In the genomic region with DNA sequence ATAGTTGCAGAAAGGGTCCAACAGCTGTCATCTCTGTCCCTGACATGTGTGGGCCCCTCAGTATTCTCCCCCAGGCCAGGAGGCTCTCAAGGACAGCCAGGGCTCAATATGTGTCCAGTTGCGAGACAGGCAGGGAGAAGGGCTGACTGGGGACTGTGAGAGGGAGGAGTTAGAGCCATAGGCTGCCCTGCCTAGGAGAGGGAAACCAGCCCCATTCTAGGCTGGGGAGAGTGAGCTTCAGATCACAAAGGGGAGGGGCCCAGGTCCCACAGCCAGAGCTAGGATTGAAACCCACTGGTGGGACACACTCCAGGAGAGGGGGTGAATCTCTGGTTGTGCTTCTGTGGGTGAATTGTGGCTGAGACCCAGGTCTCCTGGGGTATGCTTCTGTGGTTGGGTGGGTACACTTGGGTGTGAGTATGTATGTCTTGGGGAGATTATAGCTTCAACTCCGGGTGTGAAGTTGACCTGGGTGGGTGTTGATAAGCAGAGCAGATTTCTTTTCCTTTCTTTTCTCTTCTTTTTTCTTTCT, we compare ENCODE assay signal across 1 cellular context.
TF ChIP-seq lines count a peak whose summit lies in the region.

No MANE protein-coding gene starts in this region.

TF ChIP-seq in WTC11, 78 proteins besides CTCF, POLR2A, EP300 and RAD21 (continued from another document):
- no peak for TF ChIP-seq RELA (CRISPR knock-in tag; IDR thresholded peaks at IDR 0.05; ENCODE audit: borderline replicate concordance)
- no peak for TF ChIP-seq NR3C1 (CRISPR knock-in tag; conservative IDR thresholded peaks at IDR 0.05; ENCODE audit: low read depth)
- TF ChIP-seq ELF4 (CRISPR knock-in tag; IDR thresholded peaks at IDR 0.05; ENCODE audit: low read depth) = no peak
- TF ChIP-seq, protein P1, sequence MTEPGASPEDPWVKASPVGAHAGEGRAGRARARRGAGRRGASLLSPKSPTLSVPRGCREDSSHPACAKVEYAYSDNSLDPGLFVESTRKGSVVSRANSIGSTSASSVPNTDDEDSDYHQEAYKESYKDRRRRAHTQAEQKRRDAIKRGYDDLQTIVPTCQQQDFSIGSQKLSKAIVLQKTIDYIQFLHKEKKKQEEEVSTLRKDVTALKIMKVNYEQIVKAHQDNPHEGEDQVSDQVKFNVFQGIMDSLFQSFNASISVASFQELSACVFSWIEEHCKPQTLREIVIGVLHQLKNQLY (CRISPR knock-in tag; IDR thresholded peaks at IDR 0.05) = no peak
- TF ChIP-seq ZNF121 (CRISPR knock-in tag; IDR thresholded peaks at IDR 0.05) = no peak
- TF ChIP-seq, protein P2, sequence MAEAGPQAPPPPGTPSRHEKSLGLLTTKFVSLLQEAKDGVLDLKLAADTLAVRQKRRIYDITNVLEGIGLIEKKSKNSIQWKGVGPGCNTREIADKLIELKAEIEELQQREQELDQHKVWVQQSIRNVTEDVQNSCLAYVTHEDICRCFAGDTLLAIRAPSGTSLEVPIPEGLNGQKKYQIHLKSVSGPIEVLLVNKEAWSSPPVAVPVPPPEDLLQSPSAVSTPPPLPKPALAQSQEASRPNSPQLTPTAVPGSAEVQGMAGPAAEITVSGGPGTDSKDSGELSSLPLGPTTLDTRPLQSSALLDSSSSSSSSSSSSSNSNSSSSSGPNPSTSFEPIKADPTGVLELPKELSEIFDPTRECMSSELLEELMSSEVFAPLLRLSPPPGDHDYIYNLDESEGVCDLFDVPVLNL (CRISPR knock-in tag; IDR thresholded peaks at IDR 0.05; ENCODE audit: borderline replicate concordance, low read depth) = no peak
- TF ChIP-seq, protein P3, sequence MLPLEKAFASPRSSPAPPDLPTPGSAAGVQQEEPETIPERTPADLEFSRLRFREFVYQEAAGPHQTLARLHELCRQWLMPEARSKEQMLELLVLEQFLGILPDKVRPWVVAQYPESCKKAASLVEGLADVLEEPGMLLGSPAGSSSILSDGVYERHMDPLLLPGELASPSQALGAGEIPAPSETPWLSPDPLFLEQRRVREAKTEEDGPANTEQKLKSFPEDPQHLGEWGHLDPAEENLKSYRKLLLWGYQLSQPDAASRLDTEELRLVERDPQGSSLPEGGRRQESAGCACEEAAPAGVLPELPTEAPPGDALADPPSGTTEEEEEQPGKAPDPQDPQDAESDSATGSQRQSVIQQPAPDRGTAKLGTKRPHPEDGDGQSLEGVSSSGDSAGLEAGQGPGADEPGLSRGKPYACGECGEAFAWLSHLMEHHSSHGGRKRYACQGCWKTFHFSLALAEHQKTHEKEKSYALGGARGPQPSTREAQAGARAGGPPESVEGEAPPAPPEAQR (CRISPR knock-in tag; IDR thresholded peaks at IDR 0.05) = no peak
